ENCODE assay signal across 1 cellular context in genomic region chr15:77993970-77994693, GRCh38.
TF ChIP-seq lines count a peak whose summit lies in the region.

No MANE protein-coding gene starts in this region.

TF ChIP-seq in GM12878, 131 proteins besides CTCF, POLR2A, EP300 and RAD21 (continued from another document):
- TF ChIP-seq, protein P1, sequence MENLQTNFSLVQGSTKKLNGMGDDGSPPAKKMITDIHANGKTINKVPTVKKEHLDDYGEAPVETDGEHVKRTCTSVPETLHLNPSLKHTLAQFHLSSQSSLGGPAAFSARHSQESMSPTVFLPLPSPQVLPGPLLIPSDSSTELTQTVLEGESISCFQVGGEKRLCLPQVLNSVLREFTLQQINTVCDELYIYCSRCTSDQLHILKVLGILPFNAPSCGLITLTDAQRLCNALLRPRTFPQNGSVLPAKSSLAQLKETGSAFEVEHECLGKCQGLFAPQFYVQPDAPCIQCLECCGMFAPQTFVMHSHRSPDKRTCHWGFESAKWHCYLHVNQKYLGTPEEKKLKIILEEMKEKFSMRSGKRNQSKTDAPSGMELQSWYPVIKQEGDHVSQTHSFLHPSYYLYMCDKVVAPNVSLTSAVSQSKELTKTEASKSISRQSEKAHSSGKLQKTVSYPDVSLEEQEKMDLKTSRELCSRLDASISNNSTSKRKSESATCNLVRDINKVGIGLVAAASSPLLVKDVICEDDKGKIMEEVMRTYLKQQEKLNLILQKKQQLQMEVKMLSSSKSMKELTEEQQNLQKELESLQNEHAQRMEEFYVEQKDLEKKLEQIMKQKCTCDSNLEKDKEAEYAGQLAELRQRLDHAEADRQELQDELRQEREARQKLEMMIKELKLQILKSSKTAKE (IDR thresholded peaks at IDR 0.05; ENCODE audit: low read depth, poor library complexity, severe bottlenecking): peak; percentile 30
- TF ChIP-seq SMARCA5 (IDR thresholded peaks at IDR 0.05): peak; percentile 77; the same call in 1 of the 2 replicates
- TF ChIP-seq RELA (IDR thresholded peaks at IDR 0.05; ENCODE audit: borderline replicate concordance, partially characterized antibody): peak; percentile 8
- peak; percentile 50; the same call in 1 of the 2 replicates for TF ChIP-seq IKZF1 (conservative IDR thresholded peaks at IDR 0.05)
- peak; percentile 61; the same call in 1 of the 2 replicates for TF ChIP-seq NBN (IDR thresholded peaks at IDR 0.05)
- TF ChIP-seq HDGF (IDR thresholded peaks at IDR 0.05): peak; percentile 81; the same call in 1 of the 2 replicates
- TF ChIP-seq DPF2 (IDR thresholded peaks at IDR 0.05): peak; percentile 59; the same call in 1 of the 2 replicates
- peak; percentile 51; the same call in 1 of the 2 replicates for TF ChIP-seq EED (IDR thresholded peaks at IDR 0.05; ENCODE audit: low read depth)
- TF ChIP-seq RELB (IDR thresholded peaks at IDR 0.05; ENCODE audit: low read depth): 0 out of 2 replicates have a peak, but pooled peaks have one; percentile 13
- TF ChIP-seq JUNB (IDR thresholded peaks at IDR 0.05): peak; percentile 50
- TF ChIP-seq MEF2B (IDR thresholded peaks at IDR 0.05; ENCODE audit: partially characterized antibody, poor library complexity, severe bottlenecking): peak; percentile 88
- TF ChIP-seq, protein P2, sequence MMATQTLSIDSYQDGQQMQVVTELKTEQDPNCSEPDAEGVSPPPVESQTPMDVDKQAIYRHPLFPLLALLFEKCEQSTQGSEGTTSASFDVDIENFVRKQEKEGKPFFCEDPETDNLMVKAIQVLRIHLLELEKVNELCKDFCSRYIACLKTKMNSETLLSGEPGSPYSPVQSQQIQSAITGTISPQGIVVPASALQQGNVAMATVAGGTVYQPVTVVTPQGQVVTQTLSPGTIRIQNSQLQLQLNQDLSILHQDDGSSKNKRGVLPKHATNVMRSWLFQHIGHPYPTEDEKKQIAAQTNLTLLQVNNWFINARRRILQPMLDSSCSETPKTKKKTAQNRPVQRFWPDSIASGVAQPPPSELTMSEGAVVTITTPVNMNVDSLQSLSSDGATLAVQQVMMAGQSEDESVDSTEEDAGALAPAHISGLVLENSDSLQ (IDR thresholded peaks at IDR 0.05): 0 out of 2 replicates have a peak, but pooled peaks have one; percentile 12
- TF ChIP-seq TCF12 (IDR thresholded peaks at IDR 0.05; ENCODE audit: low read depth, low read length): peak; percentile 58
- TF ChIP-seq NFXL1 (IDR thresholded peaks at IDR 0.05; ENCODE audit: borderline replicate concordance): peak; percentile 12; the same call in 1 of the 2 replicates
- 0 out of 2 replicates have a peak, but pooled peaks have one; percentile 58 for TF ChIP-seq GATAD2B (conservative IDR thresholded peaks at IDR 0.05; ENCODE audit: low read depth)
